8 cellular contexts compared by ENCODE assay signal in the genomic region with DNA sequence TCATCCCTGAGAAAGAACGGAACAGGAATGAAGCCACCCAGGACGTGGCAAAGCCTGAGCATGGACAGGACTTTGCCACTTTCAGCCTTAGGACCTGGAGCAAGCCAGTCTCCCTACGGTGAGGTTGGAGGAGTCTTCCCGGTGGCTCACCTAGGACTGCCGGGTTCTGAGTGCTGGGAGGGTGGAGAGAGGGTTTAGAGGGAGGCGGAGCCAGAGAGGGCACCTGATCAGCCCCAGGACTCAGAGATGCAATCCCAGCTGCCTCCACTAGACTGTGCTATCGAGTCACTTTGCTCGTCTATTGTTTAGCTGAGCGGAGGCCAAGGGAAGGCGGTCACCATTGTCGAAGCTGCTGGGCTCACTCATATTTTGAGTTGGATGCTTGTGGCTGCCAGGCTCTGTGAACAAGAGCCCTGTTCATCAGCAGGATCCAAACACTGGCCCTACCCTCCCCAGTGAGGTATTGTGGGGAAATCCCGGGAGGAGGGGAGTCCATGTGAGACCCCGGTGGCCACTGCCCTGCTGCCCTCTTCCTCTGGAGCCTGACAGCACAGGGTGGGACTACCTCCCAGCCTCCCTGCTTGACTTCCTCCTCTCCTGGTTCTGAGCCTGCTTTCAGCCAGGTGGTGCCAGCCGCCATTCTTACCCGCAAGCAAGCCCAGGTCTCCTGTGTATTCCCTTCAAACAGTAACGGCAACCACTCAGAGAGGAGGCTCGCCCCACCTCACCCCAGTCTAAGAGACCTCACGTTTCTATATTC. TPM values are rescaled to one million over a fixed set of nuclear protein-coding genes. Genes with fewer than 3 reads are reported as not detected.
DNase-seq lines count a peak whose midpoint lies in the region; ATAC-seq and TF ChIP-seq lines count a peak whose summit lies in the region.

No MANE protein-coding gene starts in this region.

- H3K4me3 ChIP-seq in BE2C (ENCODE audit: low read depth, low read length) = peak overlapping the region; percentile 20; the same call in 1 of the 2 replicates

- TF ChIP-seq CTCF in BE2C (IDR thresholded peaks at IDR 0.05; ENCODE audit: low read depth, low read length) = peak; percentile 95

- no peaks in the 10 kb centered on the region for H3K9me3 ChIP-seq in BE2C

- H3K27me3 ChIP-seq in BE2C = no peaks in the 10 kb centered on the region

- peak; percentile 88 for DNase-seq in BE2C
- DNase-seq in GOT3 (lab: John Stamatoyannopoulos, UW) = peak; percentile 22
- DNase-seq in NCI-H2171 treated with DMSO at 0.1 percent for 48 hours (lab: John Stamatoyannopoulos, UW) = peak; percentile 81
- peak; percentile 16 for DNase-seq in activated CD4-positive, CD25-positive, alpha-beta regulatory T cell treated with anti-CD3 and anti-CD28 coated beads, Interleukin-2, amount 50 U/mL, for 16 hours (ENCODE audit: low read depth, low spot score)
- peak; percentile 13 for DNase-seq in cerebellum (ENCODE audit: low spot score)
- DNase-seq in left lobe of liver (ENCODE audit: low spot score) = peak; percentile 56
- peak; percentile 64 for DNase-seq in stimulated activated CD4-positive, alpha-beta T cell treated with anti-CD3 and anti-CD28 coated beads, Interleukin-4, amount 100 ng/mL, for 1 hour

- H3K36me3 ChIP-seq in BE2C = no peaks in the 10 kb centered on the region

- peaks cover 8% of the 10 kb centered on the region for H3K4me1 ChIP-seq in BE2C

- peak; percentile 84 for ATAC-seq in left lobe of liver
- no peak for ATAC-seq in GM18520 (IDR thresholded peaks at IDR 0.05; ENCODE audit: unreplicated experiment)

RNA-seq across cellular contexts. Expression of a gene that starts 7.0 kb away (rescaled TPM):
- not detected for polyA plus RNA-seq in BE2C (2012; ENCODE audit: insufficient read depth, insufficient read length, low read depth)
- total RNA-seq in cerebellum (not detected), left lobe of liver (not detected)

RNA-seq across cellular contexts. Expression of a gene that starts 7.8 kb away (rescaled TPM):
- 0.19 TPM for polyA plus RNA-seq in BE2C (2012; ENCODE audit: insufficient read depth, insufficient read length, low read depth)
- total RNA-seq in cerebellum = not detected
- total RNA-seq in left lobe of liver = not detected

RNA-seq across cellular contexts. Expression of a gene that starts 32.9 kb away (rescaled TPM):
- not detected for polyA plus RNA-seq in BE2C (2012; ENCODE audit: insufficient read depth, insufficient read length, low read depth)
- not detected for total RNA-seq in cerebellum
- not detected for total RNA-seq in left lobe of liver

RNA-seq across cellular contexts. Expression of a gene that starts 44.7 kb away (rescaled TPM):
- polyA plus RNA-seq in BE2C (2012; ENCODE audit: insufficient read depth, insufficient read length, low read depth) = not detected
- total RNA-seq in cerebellum = 0.27 TPM
- not detected for total RNA-seq in left lobe of liver

RNA-seq across cellular contexts. Expression of a gene that starts 51.6 kb away (rescaled TPM):
- 23.0 TPM for polyA plus RNA-seq in BE2C (2012; ENCODE audit: insufficient read depth, insufficient read length, low read depth)
- total RNA-seq in cerebellum (3.8 TPM), left lobe of liver (5.7 TPM)

Comparison
In these comparisons a context has a peak if more than half of its experiments do, and no peak if none do; other contexts are left out.
1. DNase-seq: peak in every context shown above with its lines; median percentile 88 in BE2C; 81 in NCI-H2171 treated with DMSO at 0.1 percent for 48 hours; 64 in stimulated activated CD4-positive, alpha-beta T cell treated with anti-CD3 and anti-CD28 coated beads, Interleukin-4, amount 100 ng/mL, for 1 hour; 56 in left lobe of liver; 22 in GOT3; 16 in activated CD4-positive, CD25-positive, alpha-beta regulatory T cell treated with anti-CD3 and anti-CD28 coated beads, Interleukin-2, amount 50 U/mL, for 16 hours; 13 in cerebellum.